Comparison of ENCODE assay signal across 15 cellular contexts in the genomic region with DNA sequence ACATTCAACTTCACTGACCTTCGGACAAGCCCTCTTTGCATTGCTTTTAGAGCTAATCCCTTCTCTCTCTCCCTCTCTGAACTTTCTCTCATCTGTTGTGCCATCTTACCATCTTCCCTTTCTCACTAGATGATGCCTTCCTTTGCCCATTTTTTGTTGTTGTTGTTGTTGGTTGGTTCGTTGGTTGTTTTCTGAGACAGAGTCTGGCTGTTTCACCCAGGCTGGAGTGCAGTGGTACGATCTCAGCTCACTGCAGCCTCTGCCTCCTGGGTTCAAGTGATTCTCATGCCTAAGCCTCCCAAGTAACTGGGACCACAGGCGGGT. TPM values are rescaled to one million over a fixed set of nuclear protein-coding genes. Genes with fewer than 3 reads are reported as not detected.
DNase-seq lines count a peak whose midpoint lies in the region; ATAC-seq and TF ChIP-seq lines count a peak whose summit lies in the region.
"Had no signal": no experiment of that assay in that cellular context is flagged by ENCODE, and none has a peak within 500 bp of the region (broad histone marks: within the 10 kb centered on the region; RNA-seq: fewer than 3 reads in every experiment).

No MANE protein-coding gene starts in this region.

- H3K27ac Mint-ChIP-seq in CD14-positive monocyte (peak overlapping the region; percentile 90 to 94 (median 93)), WTC11 (peak overlapping the region; percentile 10; the same call in 1 of the 2 replicates), mesothelial cell of epicardium (peak overlapping the region; percentile 71)

- ATAC-seq in WTC11 (no peak), HG02981 (IDR thresholded peaks at IDR 0.05; ENCODE audit: unreplicated experiment) (no peak), SK-N-SH treated with all-trans-retinoic acid at 6 μM for 48 hours (no peak)

- peak overlapping the region; percentile 45; the same call in 1 of the 2 replicates for H3K4me3 ChIP-seq in GM08714 (ENCODE audit: low read length)
- H3K4me3 ChIP-seq in vagina, result no peak overlapping the region
- H3K4me3 ChIP-seq: prostate gland had no signal

- H3K36me3 Mint-ChIP-seq in CD14-positive monocyte (peaks cover 2 to 3% of the 10 kb centered on the region in 2 donors), WTC11 (no peaks in the 10 kb centered on the region), mesothelial cell of epicardium (peaks cover 2% of the 10 kb centered on the region)

- H3K27me3 ChIP-seq in vagina, result no peaks in the 10 kb centered on the region

- POLR2A ChIA-PET in WTC11 (lab: Charles Lee), result no interaction called here

- CTCF ChIA-PET in WTC11 (lab: Charles Lee), result no interaction called here

- no peaks in the 10 kb centered on the region for H3K27me3 Mint-ChIP-seq in CD14-positive monocyte (ENCODE audit: low read depth in 3 of 3)
- H3K27me3 Mint-ChIP-seq in WTC11 (ENCODE audit: low read depth), result no peaks in the 10 kb centered on the region; the same call in 1 of the 2 replicates
- no peaks in the 10 kb centered on the region for H3K27me3 Mint-ChIP-seq in mesothelial cell of epicardium (ENCODE audit: low read depth)

- DNase-seq in CD14-positive monocyte (ENCODE audit: low spot score), result no peak
- DNase-seq in WTC11 (ENCODE audit: low spot score), result no peak
- no peak for DNase-seq in mesothelial cell of epicardium (ENCODE audit: low spot score in 2 of 2, unreplicated experiment in 2 of 2)
- DNase-seq in NCI-H510A (lab: John Stamatoyannopoulos, UW), result no peak
- no peak for DNase-seq in vagina (ENCODE audit: extremely low spot score in 2 of 2)
- DNase-seq: activated CD4-positive, alpha-beta T cell treated with anti-CD3 and anti-CD28 coated beads, Interleukin-2, amount 50 U/mL, for 1 hour; activated gamma-delta T cell treated with Interleukin-2 at 50 U/mL for 16 hours; EL; foreskin melanocyte; NCI-H345; OCI-M1 had no signal

- H3K4me3 Mint-ChIP-seq in CD14-positive monocyte, result no peak overlapping the region
- no peak overlapping the region for H3K4me3 Mint-ChIP-seq in WTC11
- H3K4me3 Mint-ChIP-seq in mesothelial cell of epicardium, result no peak overlapping the region

- no peak overlapping the region for H3K27ac ChIP-seq in vagina
- H3K27ac ChIP-seq: prostate gland had no signal

- TF ChIP-seq CTCF in CD14-positive monocyte (IDR thresholded peaks at IDR 0.05), result no peak
- TF ChIP-seq CTCF in WTC11 (IDR thresholded peaks at IDR 0.05), result no peak
- no peak for TF ChIP-seq CTCF in mesothelial cell of epicardium (IDR thresholded peaks at IDR 0.05; ENCODE audit: unreplicated experiment)
- no peak for TF ChIP-seq CTCF in vagina (IDR thresholded peaks at IDR 0.05)

- no peaks in the 10 kb centered on the region for H3K9me3 ChIP-seq in vagina
- H3K9me3 ChIP-seq: prostate gland had no signal

- peaks cover 47% of the 10 kb centered on the region for H3K4me1 ChIP-seq in vagina
- H3K4me1 ChIP-seq: prostate gland had no signal

- intact Hi-C loops in CD14-positive monocyte (cut with micrococcal nuclease) (no loop called here), vagina (cut with DNase I) (no loop called here)

- H3K36me3 ChIP-seq in vagina, result no peaks in the 10 kb centered on the region
- H3K36me3 ChIP-seq: prostate gland had no signal

- H3K4me1 Mint-ChIP-seq in CD14-positive monocyte (peaks cover 67% of the 10 kb centered on the region), WTC11 (peaks cover 9% of the 10 kb centered on the region), mesothelial cell of epicardium (peaks cover 24% of the 10 kb centered on the region)

- H3K9me3 Mint-ChIP-seq in CD14-positive monocyte, result peaks cover 0 to 4% (median 0%) of the 10 kb centered on the region in 7 donors
- no peaks in the 10 kb centered on the region for H3K9me3 Mint-ChIP-seq in WTC11
- peaks cover 3% of the 10 kb centered on the region for H3K9me3 Mint-ChIP-seq in mesothelial cell of epicardium

- TF ChIP-seq POLR2A in vagina (IDR thresholded peaks at IDR 0.05), result no peak

TF ChIP-seq in WTC11, 78 proteins besides CTCF, POLR2A, EP300 and RAD21:
- TF ChIP-seq ZNF263 (CRISPR knock-in tag; IDR thresholded peaks at IDR 0.05; ENCODE audit: low read depth), result no peak
- TF ChIP-seq, protein P1, sequence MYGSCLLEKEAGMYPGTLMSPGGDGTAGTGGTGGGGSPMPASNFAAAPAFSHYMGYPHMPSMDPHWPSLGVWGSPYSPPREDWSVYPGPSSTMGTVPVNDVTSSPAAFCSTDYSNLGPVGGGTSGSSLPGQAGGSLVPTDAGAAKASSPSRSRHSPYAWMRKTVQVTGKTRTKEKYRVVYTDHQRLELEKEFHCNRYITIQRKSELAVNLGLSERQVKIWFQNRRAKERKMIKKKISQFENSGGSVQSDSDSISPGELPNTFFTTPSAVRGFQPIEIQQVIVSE (CRISPR knock-in tag; IDR thresholded peaks at IDR 0.05; ENCODE audit: borderline replicate concordance), result no peak
- TF ChIP-seq, protein P2, sequence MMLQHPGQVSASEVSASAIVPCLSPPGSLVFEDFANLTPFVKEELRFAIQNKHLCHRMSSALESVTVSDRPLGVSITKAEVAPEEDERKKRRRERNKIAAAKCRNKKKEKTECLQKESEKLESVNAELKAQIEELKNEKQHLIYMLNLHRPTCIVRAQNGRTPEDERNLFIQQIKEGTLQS (CRISPR knock-in tag; conservative IDR thresholded peaks at IDR 0.05), result no peak
- TF ChIP-seq SMAD3 (CRISPR knock-in tag; IDR thresholded peaks at IDR 0.05; ENCODE audit: borderline replicate concordance), result no peak
- TF ChIP-seq, protein P3, sequence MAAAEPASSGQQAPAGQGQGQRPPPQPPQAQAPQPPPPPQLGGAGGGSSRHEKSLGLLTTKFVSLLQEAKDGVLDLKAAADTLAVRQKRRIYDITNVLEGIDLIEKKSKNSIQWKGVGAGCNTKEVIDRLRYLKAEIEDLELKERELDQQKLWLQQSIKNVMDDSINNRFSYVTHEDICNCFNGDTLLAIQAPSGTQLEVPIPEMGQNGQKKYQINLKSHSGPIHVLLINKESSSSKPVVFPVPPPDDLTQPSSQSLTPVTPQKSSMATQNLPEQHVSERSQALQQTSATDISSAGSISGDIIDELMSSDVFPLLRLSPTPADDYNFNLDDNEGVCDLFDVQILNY (CRISPR knock-in tag; IDR thresholded peaks at IDR 0.05), result no peak

TF ChIP-seq in SK-N-SH treated with all-trans-retinoic acid at 6 μM for 48 hours, 23 proteins besides CTCF, POLR2A, EP300 and RAD21:
- TF ChIP-seq TCF4 (CRISPR knock-in tag; IDR thresholded peaks at IDR 0.05; ENCODE audit: borderline replicate concordance), result no peak
- TF ChIP-seq ISL1 (CRISPR knock-in tag; IDR thresholded peaks at IDR 0.05), result no peak
- TF ChIP-seq, protein P4, sequence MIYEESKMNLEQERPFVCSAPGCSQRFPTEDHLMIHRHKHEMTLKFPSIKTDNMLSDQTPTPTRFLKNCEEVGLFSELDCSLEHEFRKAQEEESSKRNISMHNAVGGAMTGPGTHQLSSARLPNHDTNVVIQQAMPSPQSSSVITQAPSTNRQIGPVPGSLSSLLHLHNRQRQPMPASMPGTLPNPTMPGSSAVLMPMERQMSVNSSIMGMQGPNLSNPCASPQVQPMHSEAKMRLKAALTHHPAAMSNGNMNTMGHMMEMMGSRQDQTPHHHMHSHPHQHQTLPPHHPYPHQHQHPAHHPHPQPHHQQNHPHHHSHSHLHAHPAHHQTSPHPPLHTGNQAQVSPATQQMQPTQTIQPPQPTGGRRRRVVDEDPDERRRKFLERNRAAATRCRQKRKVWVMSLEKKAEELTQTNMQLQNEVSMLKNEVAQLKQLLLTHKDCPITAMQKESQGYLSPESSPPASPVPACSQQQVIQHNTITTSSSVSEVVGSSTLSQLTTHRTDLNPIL (CRISPR knock-in tag; IDR thresholded peaks at IDR 0.05; ENCODE audit: low read depth), result no peak
- no peak for TF ChIP-seq BACH2 (CRISPR knock-in tag; IDR thresholded peaks at IDR 0.05; ENCODE audit: borderline replicate concordance)
- no peak for TF ChIP-seq RARB (CRISPR knock-in tag; IDR thresholded peaks at IDR 0.05)
- no peak for TF ChIP-seq CSDC2 (CRISPR knock-in tag; IDR thresholded peaks at IDR 0.05)
- no peak for TF ChIP-seq ARNTL (CRISPR knock-in tag; IDR thresholded peaks at IDR 0.05; ENCODE audit: borderline replicate concordance, low read depth)
- TF ChIP-seq ZFP3 (CRISPR knock-in tag; IDR thresholded peaks at IDR 0.05), result no peak
- TF ChIP-seq OSR1 (CRISPR knock-in tag; IDR thresholded peaks at IDR 0.05), result no peak
- no peak for TF ChIP-seq ESRRG (CRISPR knock-in tag; IDR thresholded peaks at IDR 0.05)
- TF ChIP-seq ZC3H10 (CRISPR knock-in tag; IDR thresholded peaks at IDR 0.05), result no peak

RNA-seq across cellular contexts. Expression of a gene that starts 18.8 kb away (rescaled TPM):
- 10 to 100 TPM in 1 of 2 donors, 1 to 10 TPM in 1; 9.6 to 11.1 TPM for polyA plus RNA-seq in CD14-positive monocyte
- total RNA-seq in WTC11 (2021), result 1.6 to 1.9 TPM (median 1.7 TPM) in 3 replicates
- 8.3 to 9.5 TPM (median 8.9 TPM) in 3 replicates for total RNA-seq in mesothelial cell of epicardium
- total RNA-seq in vagina, result 31.2 TPM

RNA-seq across cellular contexts. Expression of a gene that starts 49.0 kb away (rescaled TPM):
- 1 to 10 TPM; 3.9 to 6.1 TPM for polyA plus RNA-seq in CD14-positive monocyte
- total RNA-seq in WTC11 (2021) (9.8 to 12.1 TPM (median 11.8 TPM) in 3 replicates), mesothelial cell of epicardium (6.8 to 8.3 TPM (median 7.8 TPM) in 3 replicates), vagina (6.1 TPM)

Comparison
In these comparisons a context has a peak if more than half of its experiments do, and no peak if none do; other contexts are left out.
1. H3K27ac Mint-ChIP-seq: peak in every context shown above with its lines; median percentile 93 in CD14-positive monocyte; 71 in mesothelial cell of epicardium; 10 in WTC11.